1 cellular context compared by ENCODE assay signal in the genomic region with DNA sequence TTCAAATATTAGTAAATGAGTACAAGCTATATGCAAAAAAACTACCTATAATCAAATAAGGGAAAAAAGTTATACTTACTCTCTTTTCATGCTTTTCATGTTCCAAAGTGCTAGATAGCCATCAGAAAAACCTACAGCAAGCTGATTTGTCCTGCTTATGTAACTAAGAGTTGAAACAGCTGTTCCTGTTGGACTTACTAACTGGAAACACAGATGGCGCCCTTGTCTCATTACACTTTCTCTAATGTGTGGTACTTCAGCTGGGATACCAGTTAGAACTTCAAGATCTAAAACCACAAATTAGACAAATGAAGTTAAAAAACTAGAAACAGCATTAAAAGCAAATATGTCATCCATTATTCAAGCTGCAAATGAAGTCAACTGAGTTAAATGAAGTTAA.
TF ChIP-seq lines count a peak whose summit lies in the region.

No MANE protein-coding gene starts in this region.

TF ChIP-seq in HCT116, 20 proteins besides CTCF, POLR2A, EP300 and RAD21 (continued from another document):
- TF ChIP-seq, protein P1, sequence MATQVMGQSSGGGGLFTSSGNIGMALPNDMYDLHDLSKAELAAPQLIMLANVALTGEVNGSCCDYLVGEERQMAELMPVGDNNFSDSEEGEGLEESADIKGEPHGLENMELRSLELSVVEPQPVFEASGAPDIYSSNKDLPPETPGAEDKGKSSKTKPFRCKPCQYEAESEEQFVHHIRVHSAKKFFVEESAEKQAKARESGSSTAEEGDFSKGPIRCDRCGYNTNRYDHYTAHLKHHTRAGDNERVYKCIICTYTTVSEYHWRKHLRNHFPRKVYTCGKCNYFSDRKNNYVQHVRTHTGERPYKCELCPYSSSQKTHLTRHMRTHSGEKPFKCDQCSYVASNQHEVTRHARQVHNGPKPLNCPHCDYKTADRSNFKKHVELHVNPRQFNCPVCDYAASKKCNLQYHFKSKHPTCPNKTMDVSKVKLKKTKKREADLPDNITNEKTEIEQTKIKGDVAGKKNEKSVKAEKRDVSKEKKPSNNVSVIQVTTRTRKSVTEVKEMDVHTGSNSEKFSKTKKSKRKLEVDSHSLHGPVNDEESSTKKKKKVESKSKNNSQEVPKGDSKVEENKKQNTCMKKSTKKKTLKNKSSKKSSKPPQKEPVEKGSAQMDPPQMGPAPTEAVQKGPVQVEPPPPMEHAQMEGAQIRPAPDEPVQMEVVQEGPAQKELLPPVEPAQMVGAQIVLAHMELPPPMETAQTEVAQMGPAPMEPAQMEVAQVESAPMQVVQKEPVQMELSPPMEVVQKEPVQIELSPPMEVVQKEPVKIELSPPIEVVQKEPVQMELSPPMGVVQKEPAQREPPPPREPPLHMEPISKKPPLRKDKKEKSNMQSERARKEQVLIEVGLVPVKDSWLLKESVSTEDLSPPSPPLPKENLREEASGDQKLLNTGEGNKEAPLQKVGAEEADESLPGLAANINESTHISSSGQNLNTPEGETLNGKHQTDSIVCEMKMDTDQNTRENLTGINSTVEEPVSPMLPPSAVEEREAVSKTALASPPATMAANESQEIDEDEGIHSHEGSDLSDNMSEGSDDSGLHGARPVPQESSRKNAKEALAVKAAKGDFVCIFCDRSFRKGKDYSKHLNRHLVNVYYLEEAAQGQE (IDR thresholded peaks at IDR 0.05; ENCODE audit: low read depth): no peak
- TF ChIP-seq, protein P2, sequence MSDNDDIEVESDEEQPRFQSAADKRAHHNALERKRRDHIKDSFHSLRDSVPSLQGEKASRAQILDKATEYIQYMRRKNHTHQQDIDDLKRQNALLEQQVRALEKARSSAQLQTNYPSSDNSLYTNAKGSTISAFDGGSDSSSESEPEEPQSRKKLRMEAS (IDR thresholded peaks at IDR 0.05): no peak
- TF ChIP-seq EZH2phosphoT487 (IDR thresholded peaks at IDR 0.05; ENCODE audit: borderline replicate concordance) (no peak), SIN3A (IDR thresholded peaks at IDR 0.05; ENCODE audit: low read depth) (no peak), ZFX (IDR thresholded peaks at IDR 0.05) (no peak), CEBPB (IDR thresholded peaks at IDR 0.05; ENCODE audit: low read depth) (no peak), ZNF274 (IDR thresholded peaks at IDR 0.05; ENCODE audit: low read depth, low read length) (no peak), SP1 (IDR thresholded peaks at IDR 0.05; ENCODE audit: low read depth) (no peak), POLR2AphosphoS5 (IDR thresholded peaks at IDR 0.05; ENCODE audit: low read depth, low read length) (no peak), SRF (IDR thresholded peaks at IDR 0.05; ENCODE audit: low read depth) (no peak), CBX3 (IDR thresholded peaks at IDR 0.05; ENCODE audit: low read depth) (no peak), TCF7L2 (IDR thresholded peaks at IDR 0.05; ENCODE audit: borderline replicate concordance, extremely low read depth, insufficient read depth, insufficient read length) (no peak)
- TF ChIP-seq, protein P3, sequence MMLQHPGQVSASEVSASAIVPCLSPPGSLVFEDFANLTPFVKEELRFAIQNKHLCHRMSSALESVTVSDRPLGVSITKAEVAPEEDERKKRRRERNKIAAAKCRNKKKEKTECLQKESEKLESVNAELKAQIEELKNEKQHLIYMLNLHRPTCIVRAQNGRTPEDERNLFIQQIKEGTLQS (IDR thresholded peaks at IDR 0.05): no peak
- TF ChIP-seq, protein P4, sequence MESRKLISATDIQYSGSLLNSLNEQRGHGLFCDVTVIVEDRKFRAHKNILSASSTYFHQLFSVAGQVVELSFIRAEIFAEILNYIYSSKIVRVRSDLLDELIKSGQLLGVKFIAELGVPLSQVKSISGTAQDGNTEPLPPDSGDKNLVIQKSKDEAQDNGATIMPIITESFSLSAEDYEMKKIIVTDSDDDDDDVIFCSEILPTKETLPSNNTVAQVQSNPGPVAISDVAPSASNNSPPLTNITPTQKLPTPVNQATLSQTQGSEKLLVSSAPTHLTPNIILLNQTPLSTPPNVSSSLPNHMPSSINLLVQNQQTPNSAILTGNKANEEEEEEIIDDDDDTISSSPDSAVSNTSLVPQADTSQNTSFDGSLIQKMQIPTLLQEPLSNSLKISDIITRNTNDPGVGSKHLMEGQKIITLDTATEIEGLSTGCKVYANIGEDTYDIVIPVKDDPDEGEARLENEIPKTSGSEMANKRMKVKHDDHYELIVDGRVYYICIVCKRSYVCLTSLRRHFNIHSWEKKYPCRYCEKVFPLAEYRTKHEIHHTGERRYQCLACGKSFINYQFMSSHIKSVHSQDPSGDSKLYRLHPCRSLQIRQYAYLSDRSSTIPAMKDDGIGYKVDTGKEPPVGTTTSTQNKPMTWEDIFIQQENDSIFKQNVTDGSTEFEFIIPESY (IDR thresholded peaks at IDR 0.05; ENCODE audit: extremely low read depth, insufficient replicate concordance, low read length): no peak
TF ChIP-seq in HCT116: peak in this region for 0.
